In genomic region chr5:170638051-170638450, GRCh38 we compare ENCODE assay signal across 14 cellular contexts.
A peak's percentile ranks its signal among the peaks of the same experiment; 100 is the strongest.
DNase-seq lines count a peak whose midpoint lies in the region; ATAC-seq and TF ChIP-seq lines count a peak whose summit lies in the region.
"Had no signal": no experiment of that assay in that cellular context is flagged by ENCODE, and none has a peak within 500 bp of the region (broad histone marks: within the 10 kb centered on the region; RNA-seq: fewer than 3 reads in every experiment).

No MANE protein-coding gene starts in this region.

- no peaks in the 10 kb centered on the region for H3K36me3 ChIP-seq in RWPE2 (ENCODE audit: low read depth)
- H3K36me3 ChIP-seq in endodermal cell (ENCODE audit: control insufficient read depth, insufficient read depth, low read length), result no peaks in the 10 kb centered on the region
- no peaks in the 10 kb centered on the region for H3K36me3 ChIP-seq in sigmoid colon
- H3K36me3 ChIP-seq in lower lobe of right lung, result no peaks in the 10 kb centered on the region

- peaks cover 5% of the 10 kb centered on the region for H3K27me3 Mint-ChIP-seq in activated CD4-positive, alpha-beta memory T cell treated with anti-CD3 and anti-CD28 coated beads for 36 hours
- H3K27me3 Mint-ChIP-seq in activated CD4-positive, alpha-beta memory T cell treated with anti-CD3 and anti-CD28 coated beads, Interleukin-2, amount 10 ng/mL, durations not matched to agents 7 days and 5 days, result peaks cover 10% of the 10 kb centered on the region
- H3K27me3 Mint-ChIP-seq in endodermal cell (ENCODE audit: insufficient read depth), result peaks cover 7% of the 10 kb centered on the region
- peaks cover 8% of the 10 kb centered on the region for H3K27me3 Mint-ChIP-seq in activated CD8-positive, alpha-beta T cell treated with anti-CD3 and anti-CD28 coated beads, Interleukin-2, amount 10 ng/mL, durations not matched to agents 7 days and 5 days (ENCODE audit: low read depth)

- no peak for TF ChIP-seq CTCF in RWPE2 (IDR thresholded peaks at IDR 0.05; ENCODE audit: poor library complexity, severe bottlenecking)
- no peak for TF ChIP-seq CTCF in endodermal cell (conservative IDR thresholded peaks at IDR 0.05)
- TF ChIP-seq CTCF in sigmoid colon (IDR thresholded peaks at IDR 0.05), result no peak
- TF ChIP-seq CTCF in lower lobe of right lung (IDR thresholded peaks at IDR 0.05), result no peak

- H3K27ac Mint-ChIP-seq in activated CD4-positive, alpha-beta memory T cell treated with anti-CD3 and anti-CD28 coated beads for 36 hours, result no peak overlapping the region
- H3K27ac Mint-ChIP-seq in activated CD4-positive, alpha-beta memory T cell treated with anti-CD3 and anti-CD28 coated beads, Interleukin-2, amount 10 ng/mL, durations not matched to agents 7 days and 5 days, result no peak overlapping the region
- no peak overlapping the region for H3K27ac Mint-ChIP-seq in endodermal cell
- H3K27ac Mint-ChIP-seq in activated CD8-positive, alpha-beta T cell treated with anti-CD3 and anti-CD28 coated beads, Interleukin-2, amount 10 ng/mL, durations not matched to agents 7 days and 5 days, result no peak overlapping the region
- H3K27ac Mint-ChIP-seq: CD4-positive, alpha-beta T cell had no signal

- H3K4me1 Mint-ChIP-seq in activated CD4-positive, alpha-beta memory T cell treated with anti-CD3 and anti-CD28 coated beads for 36 hours (ENCODE audit: low read depth), result peaks cover 10% of the 10 kb centered on the region
- peaks cover 7% of the 10 kb centered on the region for H3K4me1 Mint-ChIP-seq in activated CD4-positive, alpha-beta memory T cell treated with anti-CD3 and anti-CD28 coated beads, Interleukin-2, amount 10 ng/mL, durations not matched to agents 7 days and 5 days
- peaks cover 11% of the 10 kb centered on the region for H3K4me1 Mint-ChIP-seq in endodermal cell
- H3K4me1 Mint-ChIP-seq in activated CD8-positive, alpha-beta T cell treated with anti-CD3 and anti-CD28 coated beads, Interleukin-2, amount 10 ng/mL, durations not matched to agents 7 days and 5 days (ENCODE audit: low read depth), result peaks cover 7% of the 10 kb centered on the region

- peak; percentile 7 for DNase-seq in activated CD4-positive, alpha-beta memory T cell treated with anti-CD3 and anti-CD28 coated beads for 36 hours
- no peak for DNase-seq in activated CD4-positive, alpha-beta memory T cell treated with anti-CD3 and anti-CD28 coated beads, Interleukin-2, amount 10 ng/mL, durations not matched to agents 7 days and 5 days
- DNase-seq in RWPE2 (ENCODE audit: low spot score) (peak; percentile 35), endodermal cell (peak; percentile 41), sigmoid colon (peak; percentile 55), lower lobe of right lung (no peak), DMS79 (lab: John Stamatoyannopoulos, UW) (no peak)
- DNase-seq in activated CD8-positive, alpha-beta T cell treated with anti-CD3 and anti-CD28 coated beads, Interleukin-2, amount 10 ng/mL, durations not matched to agents 7 days and 5 days, result no peak

- no peak overlapping the region for H3K4me3 Mint-ChIP-seq in activated CD4-positive, alpha-beta memory T cell treated with anti-CD3 and anti-CD28 coated beads for 36 hours
- no peak overlapping the region for H3K4me3 Mint-ChIP-seq in activated CD4-positive, alpha-beta memory T cell treated with anti-CD3 and anti-CD28 coated beads, Interleukin-2, amount 10 ng/mL, durations not matched to agents 7 days and 5 days
- no peak overlapping the region for H3K4me3 Mint-ChIP-seq in endodermal cell
- H3K4me3 Mint-ChIP-seq in activated CD8-positive, alpha-beta T cell treated with anti-CD3 and anti-CD28 coated beads, Interleukin-2, amount 10 ng/mL, durations not matched to agents 7 days and 5 days, result no peak overlapping the region
- H3K4me3 Mint-ChIP-seq: CD4-positive, alpha-beta T cell had no signal

- 79 to 88% methylated on average over 4 of the region's 4 CpGs for WGBS in endodermal cell (ENCODE audit: insufficient coverage in 1 of 2, insufficient read length in 1 of 2), 2 experiments
- WGBS in sigmoid colon, 2 donors, result 83 to 90% methylated on average over 4 of the region's 4 CpGs

- TF ChIP-seq EP300 in sigmoid colon (IDR thresholded peaks at IDR 0.05), result no peak

- POLR2A ChIA-PET in activated CD4-positive, alpha-beta memory T cell treated with anti-CD3 and anti-CD28 coated beads for 36 hours (lab: Charles Lee), result no interaction called here
- POLR2A ChIA-PET in activated CD4-positive, alpha-beta memory T cell treated with anti-CD3 and anti-CD28 coated beads, Interleukin-2, amount 10 ng/mL, durations not matched to agents 7 days and 5 days (lab: Charles Lee), result no interaction called here
- POLR2A ChIA-PET in activated CD8-positive, alpha-beta T cell treated with anti-CD3 and anti-CD28 coated beads, Interleukin-2, amount 10 ng/mL, durations not matched to agents 7 days and 5 days (lab: Charles Lee), result no interaction called here

- no peak overlapping the region for H3K9ac ChIP-seq in endodermal cell (ENCODE audit: extremely low read depth, low read length, poor library complexity, severe bottlenecking)
- H3K9ac ChIP-seq: GM23248 had no signal

- no peaks in the 10 kb centered on the region for H3K27me3 ChIP-seq in RWPE2 (ENCODE audit: insufficient read depth, poor library complexity, severe bottlenecking)
- H3K27me3 ChIP-seq in endodermal cell (ENCODE audit: control insufficient read depth, insufficient read depth, low read length, poor library complexity, severe bottlenecking), result no peaks in the 10 kb centered on the region
- H3K27me3 ChIP-seq in sigmoid colon, result peaks cover 0 to 14% (median 0%) of the 10 kb centered on the region in 3 donors
- peaks cover 7% of the 10 kb centered on the region for H3K27me3 ChIP-seq in lower lobe of right lung (ENCODE audit: low read depth)

- H3K4me3 ChIP-seq in RWPE2 (ENCODE audit: severe bottlenecking), result no peak overlapping the region
- H3K4me3 ChIP-seq in endodermal cell (ENCODE audit: low read length), result no peak overlapping the region
- H3K4me3 ChIP-seq in sigmoid colon, result no peak overlapping the region
- H3K4me3 ChIP-seq in lower lobe of right lung, result no peak overlapping the region
- H3K4me3 ChIP-seq: A549, GM23248 had no signal

- TF ChIP-seq POLR2A in sigmoid colon (IDR thresholded peaks at IDR 0.05), result no peak

- no peak for ATAC-seq in RWPE2 (ENCODE audit: low read depth)
- no peak for ATAC-seq in activated CD8-positive, alpha-beta T cell treated with anti-CD3 and anti-CD28 coated beads, Interleukin-2, amount 10 ng/mL, durations not matched to agents 7 days and 5 days
- ATAC-seq in lower lobe of right lung, result no peak

- H3K27ac ChIP-seq in RWPE2 (ENCODE audit: poor library complexity, severe bottlenecking) (no peak overlapping the region), endodermal cell (ENCODE audit: low read depth, low read length) (no peak overlapping the region), sigmoid colon (no peak overlapping the region), lower lobe of right lung (no peak overlapping the region)
- H3K27ac ChIP-seq: 22Rv1, A549, C4-2B, GM23248 had no signal

- H3K36me3 Mint-ChIP-seq in activated CD4-positive, alpha-beta memory T cell treated with anti-CD3 and anti-CD28 coated beads for 36 hours, result no peaks in the 10 kb centered on the region
- H3K36me3 Mint-ChIP-seq in activated CD4-positive, alpha-beta memory T cell treated with anti-CD3 and anti-CD28 coated beads, Interleukin-2, amount 10 ng/mL, durations not matched to agents 7 days and 5 days (ENCODE audit: low read depth), result no peaks in the 10 kb centered on the region
- H3K36me3 Mint-ChIP-seq in endodermal cell (ENCODE audit: low read depth), result no peaks in the 10 kb centered on the region
- no peaks in the 10 kb centered on the region for H3K36me3 Mint-ChIP-seq in activated CD8-positive, alpha-beta T cell treated with anti-CD3 and anti-CD28 coated beads, Interleukin-2, amount 10 ng/mL, durations not matched to agents 7 days and 5 days (ENCODE audit: low read depth)

- no peaks in the 10 kb centered on the region for H3K9me3 Mint-ChIP-seq in activated CD4-positive, alpha-beta memory T cell treated with anti-CD3 and anti-CD28 coated beads for 36 hours
- no peaks in the 10 kb centered on the region for H3K9me3 Mint-ChIP-seq in activated CD4-positive, alpha-beta memory T cell treated with anti-CD3 and anti-CD28 coated beads, Interleukin-2, amount 10 ng/mL, durations not matched to agents 7 days and 5 days
- H3K9me3 Mint-ChIP-seq in endodermal cell, result no peaks in the 10 kb centered on the region
- H3K9me3 Mint-ChIP-seq in activated CD8-positive, alpha-beta T cell treated with anti-CD3 and anti-CD28 coated beads, Interleukin-2, amount 10 ng/mL, durations not matched to agents 7 days and 5 days (ENCODE audit: insufficient read depth), result no peaks in the 10 kb centered on the region
- H3K9me3 Mint-ChIP-seq: CD4-positive, alpha-beta T cell had no signal

- intact Hi-C loops in activated CD4-positive, alpha-beta memory T cell treated with anti-CD3 and anti-CD28 coated beads for 36 hours (cut with micrococcal nuclease), result loop anchor here (1.0 to 10.0 kb wide), 3 partner anchors 153 to 699 kb away; partner anchors contain the start of gene FOXI1
- intact Hi-C loops in sigmoid colon (cut with DNase I), result no loop called here
- intact Hi-C loops in lower lobe of right lung (cut with DNase I), result loop anchor here (10.0 kb wide), 1 partner anchor 203 kb away; no protein-coding TSS in a partner anchor

- CTCF ChIA-PET in activated CD4-positive, alpha-beta memory T cell treated with anti-CD3 and anti-CD28 coated beads for 36 hours (lab: Charles Lee), result interaction anchor here (0.6 to 3.2 kb wide), 33 partner anchors 11 to 253 kb away, joined by 3 to 32 read pairs (median 4); no protein-coding TSS in a partner anchor
- CTCF ChIA-PET in activated CD4-positive, alpha-beta memory T cell treated with anti-CD3 and anti-CD28 coated beads, Interleukin-2, amount 10 ng/mL, durations not matched to agents 7 days and 5 days (lab: Charles Lee), result interaction anchor here (1.0 to 1.7 kb wide), 11 partner anchors 11 to 242 kb away, joined by 3 to 10 read pairs (median 5); no protein-coding TSS in a partner anchor
- CTCF ChIA-PET in activated CD8-positive, alpha-beta T cell treated with anti-CD3 and anti-CD28 coated beads, Interleukin-2, amount 10 ng/mL, durations not matched to agents 7 days and 5 days (lab: Charles Lee), result interaction anchor here (0.9 to 1.5 kb wide), 9 partner anchors 12 to 212 kb away, joined by 3 to 8 read pairs (median 4); no protein-coding TSS in a partner anchor

- H3K4me1 ChIP-seq in RWPE2 (ENCODE audit: insufficient read depth, poor library complexity, severe bottlenecking), result peaks cover 8% of the 10 kb centered on the region
- H3K4me1 ChIP-seq in endodermal cell (ENCODE audit: control insufficient read depth, insufficient read depth, low read length), result no peaks in the 10 kb centered on the region
- peaks cover 0 to 17% (median 16%) of the 10 kb centered on the region in 4 donors for H3K4me1 ChIP-seq in sigmoid colon
- H3K4me1 ChIP-seq in lower lobe of right lung, result peaks cover 8% of the 10 kb centered on the region

- no peaks in the 10 kb centered on the region for H3K9me3 ChIP-seq in RWPE2 (ENCODE audit: severe bottlenecking)
- H3K9me3 ChIP-seq in endodermal cell (ENCODE audit: control insufficient read depth, low read length), result no peaks in the 10 kb centered on the region
- no peaks in the 10 kb centered on the region for H3K9me3 ChIP-seq in sigmoid colon
- no peaks in the 10 kb centered on the region for H3K9me3 ChIP-seq in lower lobe of right lung
- H3K9me3 ChIP-seq: A549, Caco-2 had no signal

Comparison
In these comparisons a context has a peak if more than half of its experiments do, and no peak if none do; other contexts are left out.
1. DNase-seq: peak in activated CD4-positive, alpha-beta memory T cell treated with anti-CD3 and anti-CD28 coated beads for 36 hours (single experiment), RWPE2 (single experiment), endodermal cell (single experiment) and sigmoid colon (single experiment); none in activated CD4-positive, alpha-beta memory T cell treated with anti-CD3 and anti-CD28 coated beads, Interleukin-2, amount 10 ng/mL, durations not matched to agents 7 days and 5 days (single experiment), activated CD8-positive, alpha-beta T cell treated with anti-CD3 and anti-CD28 coated beads, Interleukin-2, amount 10 ng/mL, durations not matched to agents 7 days and 5 days (single experiment), lower lobe of right lung (single experiment) and DMS79 (single experiment).